ENCODE assay signal across 8 cellular contexts in genomic region chr7:151056286-151057037, GRCh38. TPM values are rescaled to one million over a fixed set of nuclear protein-coding genes. Genes with fewer than 3 reads are reported as not detected.
DNase-seq lines count a peak whose midpoint lies in the region; ATAC-seq and TF ChIP-seq lines count a peak whose summit lies in the region.
"Had no signal": no experiment of that assay in that cellular context is flagged by ENCODE, and none has a peak within 500 bp of the region (broad histone marks: within the 10 kb centered on the region; RNA-seq: fewer than 3 reads in every experiment).

No MANE protein-coding gene starts in this region.

- DNase-seq in GM12864 (ENCODE audit: low read depth) (no peak), mucosa of descending colon (peak in 2 of 3 donors; percentile 38 to 61), occipital lobe (lab: John Stamatoyannopoulos, UW) (no peak)
- DNase-seq: NCI-H2029 treated with DMSO at 0.1 percent for 48 hours; stimulated activated CD4-positive, alpha-beta T cell treated with anti-CD3 and anti-CD28 coated beads, Interleukin-2, amount 100 ng/mL, for 48 hours had no signal

- no peaks in the 10 kb centered on the region for H3K27me3 Mint-ChIP-seq in activated naive CD8-positive, alpha-beta T cell

- ATAC-seq in mucosa of descending colon (no peak), GM18511 (IDR thresholded peaks at IDR 0.05; ENCODE audit: unreplicated experiment) (no peak), HG02885 (IDR thresholded peaks at IDR 0.05; ENCODE audit: poor library complexity, unreplicated experiment) (no peak)

- peaks cover 28% of the 10 kb centered on the region for H3K4me1 ChIP-seq in mucosa of descending colon (ENCODE audit: low read depth)

- TF ChIP-seq CTCF in GM12864 (IDR thresholded peaks at IDR 0.05; ENCODE audit: low read depth, low read length, missing control alignments) (no peak), mucosa of descending colon (IDR thresholded peaks at IDR 0.05) (no peak)

- intact Hi-C loops in mucosa of descending colon (cut with DNase I, micrococcal nuclease) = no loop called here

- H3K4me1 Mint-ChIP-seq in activated naive CD8-positive, alpha-beta T cell (ENCODE audit: low read depth) = peaks cover 20% of the 10 kb centered on the region

- H3K9me3 ChIP-seq in mucosa of descending colon = no peaks in the 10 kb centered on the region

- H3K27ac Mint-ChIP-seq in activated naive CD8-positive, alpha-beta T cell = no peak overlapping the region

- peak overlapping the region; percentile 95 for H3K4me3 Mint-ChIP-seq in activated naive CD8-positive, alpha-beta T cell

- H3K36me3 Mint-ChIP-seq in activated naive CD8-positive, alpha-beta T cell = peaks cover 5% of the 10 kb centered on the region

- no peaks in the 10 kb centered on the region for H3K36me3 ChIP-seq in mucosa of descending colon (ENCODE audit: low read depth)

- no peaks in the 10 kb centered on the region for H3K9me3 Mint-ChIP-seq in activated naive CD8-positive, alpha-beta T cell (ENCODE audit: low read depth)

- peak overlapping the region; percentile 64 for H3K4me3 ChIP-seq in GM12864 (ENCODE audit: low read depth, low read length)
- no peak overlapping the region for H3K4me3 ChIP-seq in mucosa of descending colon

RNA-seq across cellular contexts. Expression of gene CDK5, which starts 1.2 kb away (rescaled TPM):
- total RNA-seq in mucosa of descending colon (10 to 100 TPM in 2 of 3 donors, 1 to 10 TPM in 1; 8.3 to 12.4 (median 11.7) TPM), occipital lobe (37.3 TPM)

RNA-seq across cellular contexts. Expression of gene SLC4A2, which starts 2.9 kb away (rescaled TPM):
- total RNA-seq in mucosa of descending colon (100 to 1,000 TPM in 1 of 3 donors, 10 to 100 TPM in 2; 82.2 to 168 (median 89.5) TPM), occipital lobe (13.7 TPM)

RNA-seq across cellular contexts. Expression of gene ASIC3, which starts 8.1 kb away (rescaled TPM):
- total RNA-seq in mucosa of descending colon = 1 to 10 TPM; 1.2 to 6.5 (median 3.4) TPM
- total RNA-seq in occipital lobe = 0.62 TPM

RNA-seq across cellular contexts. Expression of gene FASTK, which starts 24.1 kb away (rescaled TPM):
- total RNA-seq in mucosa of descending colon (100 to 1,000 TPM in 1 of 3 donors, 10 to 100 TPM in 2; 78.6 to 122 (median 98.5) TPM), occipital lobe (30.7 TPM)

RNA-seq across cellular contexts. Expression of gene TMUB1, which starts 26.8 kb away (rescaled TPM):
- total RNA-seq in mucosa of descending colon (10 to 100 TPM; 54.2 to 63.7 (median 60.8) TPM), occipital lobe (9.7 TPM)

Comparison
In these comparisons a context has a peak if more than half of its experiments do, and no peak if none do; other contexts are left out.
1. DNase-seq: peak in mucosa of descending colon (2 of 3); none in GM12864 (single experiment) and occipital lobe (single experiment).